Comparison of ENCODE assay signal across 1 cellular context in genomic region chr2:144480257-144480656, GRCh38.
TF ChIP-seq lines count a peak whose summit lies in the region.

No MANE protein-coding gene starts in this region.

TF ChIP-seq in H1, 55 proteins besides CTCF, POLR2A, EP300 and RAD21:
- TF ChIP-seq CHD7 (IDR thresholded peaks at IDR 0.05; ENCODE audit: insufficient replicate concordance, low read length) (no peak), FOSL1 (IDR thresholded peaks at IDR 0.05; ENCODE audit: insufficient read depth, low read depth, low read length) (no peak), RXRA (IDR thresholded peaks at IDR 0.05; ENCODE audit: insufficient read depth, low read depth, low read length) (no peak), MAFK (IDR thresholded peaks at IDR 0.05; ENCODE audit: low read depth, low read length) (no peak), BRCA1 (IDR thresholded peaks at IDR 0.05; ENCODE audit: low read depth, low read length) (no peak), USF2 (IDR thresholded peaks at IDR 0.05; ENCODE audit: low read length) (no peak), CBX5 (IDR thresholded peaks at IDR 0.05; ENCODE audit: low read depth, low read length) (no peak), BCL11A (IDR thresholded peaks at IDR 0.05; ENCODE audit: low read depth in 2 of 2, low read length in 2 of 2) (no peak), SIX5 (IDR thresholded peaks at IDR 0.05; ENCODE audit: low read depth, low read length) (no peak), HDAC2 (IDR thresholded peaks at IDR 0.05; ENCODE audit: borderline replicate concordance in 1 of 2, low read depth in 2 of 2, low read length in 2 of 2) (no peak), SUZ12 (IDR thresholded peaks at IDR 0.05; ENCODE audit: low read length) (no peak), MAX (IDR thresholded peaks at IDR 0.05) (no peak), GABPA (IDR thresholded peaks at IDR 0.05; ENCODE audit: borderline replicate concordance, insufficient read depth, low read length) (no peak), SIRT6 (IDR thresholded peaks at IDR 0.05; ENCODE audit: low read length) (no peak)
